In the genomic region with DNA sequence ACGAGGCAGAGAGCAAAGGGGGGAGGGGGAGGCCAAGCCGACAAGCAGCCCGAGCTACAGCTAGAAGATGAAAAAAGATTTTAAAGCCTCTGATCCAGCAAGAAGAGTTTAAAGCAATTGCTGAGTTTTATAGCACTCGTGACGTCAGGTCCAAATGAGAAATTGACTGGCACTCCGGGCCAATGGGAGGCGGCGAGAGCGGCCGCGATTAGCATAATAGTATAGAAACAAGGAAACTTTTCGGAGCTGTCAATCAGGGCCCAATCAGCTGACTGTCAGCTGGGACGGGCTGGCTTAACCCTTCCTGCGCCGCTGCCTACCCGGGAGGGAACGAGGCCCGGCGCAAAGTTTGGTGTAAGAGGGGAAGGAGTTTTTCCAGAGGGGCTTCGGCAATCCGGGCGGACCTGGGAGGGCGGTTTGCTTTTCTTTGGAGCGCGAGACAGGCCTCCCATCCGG, we compare ENCODE assay signal across 8 cellular contexts. TPM values are rescaled to one million over a fixed set of nuclear protein-coding genes. Genes with fewer than 3 reads are reported as not detected.
DNase-seq lines count a peak whose midpoint lies in the region; ATAC-seq lines count a peak whose summit lies in the region.

Gene MAF, minus strand, starts transcription at position 102 of the 456 bp plus-strand sequence. CDS start 835 bp downstream, outside the sequence.

- H3K4me1 ChIP-seq in neuron (ENCODE audit: insufficient read depth, low read length) = peaks cover 22% of the 10 kb centered on the region

- no peak within 1 kb of the TSS for H3K27ac Mint-ChIP-seq in activated naive CD8-positive, alpha-beta T cell treated with anti-CD3 and anti-CD28 coated beads for 36 hours
- peak within 1 kb of the TSS; percentile 61 for H3K27ac Mint-ChIP-seq in stimulated activated naive CD8-positive, alpha-beta T cell treated with anti-CD3 and anti-CD28 coated beads, Interleukin-15, Interleukin-2, amounts not matched to agents 100 ng/mL and 50 ng/mL, for 24 hours

- peaks cover 19% of the 10 kb centered on the region for H3K4me1 Mint-ChIP-seq in activated naive CD8-positive, alpha-beta T cell treated with anti-CD3 and anti-CD28 coated beads for 36 hours
- H3K4me1 Mint-ChIP-seq in stimulated activated naive CD8-positive, alpha-beta T cell treated with anti-CD3 and anti-CD28 coated beads, Interleukin-15, Interleukin-2, amounts not matched to agents 100 ng/mL and 50 ng/mL, for 24 hours (ENCODE audit: low read depth) = peaks cover 35% of the 10 kb centered on the region

- no peaks in the 10 kb centered on the region for H3K9me3 Mint-ChIP-seq in activated naive CD8-positive, alpha-beta T cell treated with anti-CD3 and anti-CD28 coated beads for 36 hours
- H3K9me3 Mint-ChIP-seq in stimulated activated naive CD8-positive, alpha-beta T cell treated with anti-CD3 and anti-CD28 coated beads, Interleukin-15, Interleukin-2, amounts not matched to agents 100 ng/mL and 50 ng/mL, for 24 hours = no peaks in the 10 kb centered on the region

- no peaks in the 10 kb centered on the region for H3K27me3 ChIP-seq in neuron (ENCODE audit: insufficient read depth, low read length)

- DNase-seq in ELR (ENCODE audit: low read depth) (peak; percentile 8), Kasumi-1 (lab: John Stamatoyannopoulos, UW) (peak; percentile 60 to 69), SW480 (ENCODE audit: low spot score) (peak; percentile 92), globus pallidus (ENCODE audit: low spot score) (peak; percentile 90)
- peak; percentile 69 for DNase-seq in activated naive CD8-positive, alpha-beta T cell treated with anti-CD3 and anti-CD28 coated beads for 36 hours

- no peaks in the 10 kb centered on the region for H3K36me3 ChIP-seq in neuron (ENCODE audit: insufficient read depth, low read length)

- H3K9me3 ChIP-seq in neuron (ENCODE audit: low read length) = no peaks in the 10 kb centered on the region

- peaks cover 80% of the 10 kb centered on the region for H3K27me3 Mint-ChIP-seq in activated naive CD8-positive, alpha-beta T cell treated with anti-CD3 and anti-CD28 coated beads for 36 hours
- H3K27me3 Mint-ChIP-seq in stimulated activated naive CD8-positive, alpha-beta T cell treated with anti-CD3 and anti-CD28 coated beads, Interleukin-15, Interleukin-2, amounts not matched to agents 100 ng/mL and 50 ng/mL, for 24 hours = peaks cover 64% of the 10 kb centered on the region

- no peaks in the 10 kb centered on the region for H3K36me3 Mint-ChIP-seq in activated naive CD8-positive, alpha-beta T cell treated with anti-CD3 and anti-CD28 coated beads for 36 hours
- peaks cover 4% of the 10 kb centered on the region for H3K36me3 Mint-ChIP-seq in stimulated activated naive CD8-positive, alpha-beta T cell treated with anti-CD3 and anti-CD28 coated beads, Interleukin-15, Interleukin-2, amounts not matched to agents 100 ng/mL and 50 ng/mL, for 24 hours (ENCODE audit: low read depth)

- no peak for ATAC-seq in GM18870 (IDR thresholded peaks at IDR 0.05; ENCODE audit: unreplicated experiment)

- H2AFZ ChIP-seq in neuron (ENCODE audit: low read depth, low read length) = peak within 1 kb of the TSS; percentile 73

- peak within 1 kb of the TSS; percentile 79 for H3K4me3 Mint-ChIP-seq in activated naive CD8-positive, alpha-beta T cell treated with anti-CD3 and anti-CD28 coated beads for 36 hours
- peak within 1 kb of the TSS; percentile 86 for H3K4me3 Mint-ChIP-seq in stimulated activated naive CD8-positive, alpha-beta T cell treated with anti-CD3 and anti-CD28 coated beads, Interleukin-15, Interleukin-2, amounts not matched to agents 100 ng/mL and 50 ng/mL, for 24 hours

- H3K4me3 ChIP-seq in neuron (ENCODE audit: low read length) = peak within 1 kb of the TSS; percentile 96

RNA-seq across cellular contexts. Expression of gene MAF, which starts in this region (rescaled TPM):
- under 1 TPM; 0.36 to 0.54 TPM for total RNA-seq in activated naive CD8-positive, alpha-beta T cell treated with anti-CD3 and anti-CD28 coated beads for 36 hours

Comparison
In these comparisons a context has a peak if more than half of its experiments do, and no peak if none do; other contexts are left out.
1. Peak in DNase-seq in activated naive CD8-positive, alpha-beta T cell treated with anti-CD3 and anti-CD28 coated beads for 36 hours; RNA of the gene not detected or under 1 TPM.
2. DNase-seq: peak in every context shown above with its lines; median percentile 92 in SW480; 90 in globus pallidus; 69 in activated naive CD8-positive, alpha-beta T cell treated with anti-CD3 and anti-CD28 coated beads for 36 hours; 64 in Kasumi-1; 8 in ELR.